Comparison of ENCODE assay signal across 7 cellular contexts in genomic region chr22:40183603-40184002, GRCh38. TPM values are rescaled to one million over a fixed set of nuclear protein-coding genes. Genes with fewer than 3 reads are reported as not detected.
DNase-seq lines count a peak whose midpoint lies in the region; ATAC-seq and TF ChIP-seq lines count a peak whose summit lies in the region.
"Not testable (repeated sequence)": the region's sequence is repeated elsewhere in the genome, so short reads cannot be mapped to it uniquely, and the experiment has no call there.

No MANE protein-coding gene starts in this region.

- not testable (repeated sequence) for TF ChIP-seq CTCF in hepatocyte (IDR thresholded peaks at IDR 0.05; ENCODE audit: poor library complexity); natural killer cell (IDR thresholded peaks at IDR 0.05); spleen (IDR thresholded peaks at IDR 0.05 in 8 of 11, conservative IDR thresholded peaks at IDR 0.05 in 3 of 11)

- peak overlapping the region; percentile 78 for H3K4me3 Mint-ChIP-seq in T-helper 17 cell
- not testable (repeated sequence) for H3K4me3 Mint-ChIP-seq in dendritic cell treated with granulocyte-macrophage colony-stimulating factor and Interleukin-4, amounts not matched to agents 40 ng/mL and 50 ng/mL, for 4 days; natural killer cell

- not testable (repeated sequence) for TF ChIP-seq POLR2A in spleen (IDR thresholded peaks at IDR 0.05)

- H3K4me1 ChIP-seq in GM23248 (ENCODE audit: insufficient read depth) (peaks cover 51% of the 10 kb centered on the region), hepatocyte (ENCODE audit: insufficient read depth) (peaks cover 47% of the 10 kb centered on the region), spleen (peaks cover 24 to 100% (median 69%) of the 10 kb centered on the region in 6 donors)

- H3K79me2 ChIP-seq in GM23248 (ENCODE audit: insufficient read depth) (peaks cover 94% of the 10 kb centered on the region), hepatocyte (peaks cover 97% of the 10 kb centered on the region)

- H2AFZ ChIP-seq in GM23248, hepatocyte: not testable (repeated sequence)

- not testable (repeated sequence) for H3K9me2 ChIP-seq in GM23248 (ENCODE audit: insufficient read depth); hepatocyte (replicated peaks; ENCODE audit: insufficient read depth)

- H3F3A ChIP-seq in GM23248 (ENCODE audit: insufficient read depth): peaks cover 62% of the 10 kb centered on the region

- H3K27me3 ChIP-seq in GM23248 (replicated peaks; ENCODE audit: insufficient read depth); hepatocyte; spleen (replicated peaks in 1 of 7): not testable (repeated sequence)

- H3K9me3 ChIP-seq in GM23248 (ENCODE audit: low read depth); T-helper 17 cell (ENCODE audit: control insufficient read depth, low read length, poor library complexity, severe bottlenecking); hepatocyte (ENCODE audit: low read depth); spleen: not testable (repeated sequence)

- not testable (repeated sequence) for H3K27me3 Mint-ChIP-seq in T-helper 17 cell; dendritic cell treated with granulocyte-macrophage colony-stimulating factor and Interleukin-4, amounts not matched to agents 40 ng/mL and 50 ng/mL, for 4 days; natural killer cell (ENCODE audit: low read depth in 2 of 2)

- not testable (repeated sequence) for H3K36me3 ChIP-seq in GM23248 (ENCODE audit: low read depth); hepatocyte (replicated peaks; ENCODE audit: insufficient read depth, low read depth); spleen

- H3K27ac Mint-ChIP-seq in T-helper 17 cell (peak overlapping the region; percentile 91), natural killer cell (peak overlapping the region; percentile 53 to 88)
- peak overlapping the region; percentile 14 to 81 for H3K27ac Mint-ChIP-seq in activated naive CD4-positive, alpha-beta T cell treated with anti-CD3 and anti-CD28 coated beads, Interleukin-2, amount 50 U/mL, for 72 hours
- peak overlapping the region; percentile 39 for H3K27ac Mint-ChIP-seq in dendritic cell treated with granulocyte-macrophage colony-stimulating factor and Interleukin-4, amounts not matched to agents 40 ng/mL and 50 ng/mL, for 4 days

- not testable (repeated sequence) for ATAC-seq in T-helper 17 cell; activated naive CD4-positive, alpha-beta T cell treated with anti-CD3 and anti-CD28 coated beads, Interleukin-2, amount 50 U/mL, for 72 hours; natural killer cell

- H3K27ac ChIP-seq in GM23248: peak overlapping the region; percentile 92
- peak overlapping the region; percentile 79 for H3K27ac ChIP-seq in hepatocyte
- H3K27ac ChIP-seq in spleen: peak overlapping the region; percentile 36 to 78 (median 68)

- H3K36me3 Mint-ChIP-seq in T-helper 17 cell (ENCODE audit: low read depth); natural killer cell: not testable (repeated sequence)
- H3K36me3 Mint-ChIP-seq in activated naive CD4-positive, alpha-beta T cell treated with anti-CD3 and anti-CD28 coated beads, Interleukin-2, amount 50 U/mL, for 72 hours: peaks cover 9 to 32% of the 10 kb centered on the region in 2 donors
- H3K36me3 Mint-ChIP-seq in dendritic cell treated with granulocyte-macrophage colony-stimulating factor and Interleukin-4, amounts not matched to agents 40 ng/mL and 50 ng/mL, for 4 days (ENCODE audit: low read depth): peaks cover 18% of the 10 kb centered on the region

- peak overlapping the region; percentile 75 for H3K9ac ChIP-seq in GM23248

- peaks cover 50% of the 10 kb centered on the region for H3K4me1 Mint-ChIP-seq in T-helper 17 cell
- H3K4me1 Mint-ChIP-seq in dendritic cell treated with granulocyte-macrophage colony-stimulating factor and Interleukin-4, amounts not matched to agents 40 ng/mL and 50 ng/mL, for 4 days (ENCODE audit: low read depth): peaks cover 63% of the 10 kb centered on the region
- H3K4me1 Mint-ChIP-seq in natural killer cell: peaks cover 61 to 73% of the 10 kb centered on the region in 2 donors

- 14 to 17% methylated on average over 13 of the region's 13 CpGs for WGBS in GM23248 (ENCODE audit: low coverage in 1 of 2, low lambda C conversion rate in 2 of 2, missing lambda C conversion rate in 2 of 2), 2 experiments
- 73% methylated on average over 13 of the region's 13 CpGs for WGBS in hepatocyte (ENCODE audit: low lambda C conversion rate, missing lambda C conversion rate)
- WGBS in spleen, 5 donors: 74 to 90% (median 85%) methylated on average over 13 of the region's 13 CpGs

- intact Hi-C loops in dendritic cell treated with granulocyte-macrophage colony-stimulating factor and Interleukin-4, amounts not matched to agents 40 ng/mL and 50 ng/mL, for 4 days (cut with micrococcal nuclease); natural killer cell (cut with micrococcal nuclease); spleen (cut with DNase I; ENCODE audit: low total_unique reads): not testable (repeated sequence)

- H4K20me1 ChIP-seq in GM23248 (ENCODE audit: insufficient read depth): not testable (repeated sequence)
- peaks cover 63% of the 10 kb centered on the region for H4K20me1 ChIP-seq in hepatocyte (ENCODE audit: insufficient read depth, poor library complexity, severe bottlenecking)

- in situ Hi-C loops in GM23248 (cut with MboI): not testable (repeated sequence)

- H3K4me2 ChIP-seq in GM23248 (ENCODE audit: unreplicated experiment): peak overlapping the region; percentile 77
- peak overlapping the region; percentile 79 for H3K4me2 ChIP-seq in hepatocyte

- H3K4me3 ChIP-seq in GM23248 (peak overlapping the region; percentile 53), spleen (peak overlapping the region in 1 of 8 donors; percentile 39)
- not testable (repeated sequence) for H3K4me3 ChIP-seq in hepatocyte

- not testable (repeated sequence) for DNase-seq in GM23248; T-helper 17 cell; activated naive CD4-positive, alpha-beta T cell treated with anti-CD3 and anti-CD28 coated beads, Interleukin-2, amount 50 U/mL, for 72 hours (ENCODE audit: low spot score in 2 of 2); hepatocyte (ENCODE audit: low spot score); natural killer cell; spleen

- peaks cover 0 to 14% of the 10 kb centered on the region in 2 donors for H3K9me3 Mint-ChIP-seq in activated naive CD4-positive, alpha-beta T cell treated with anti-CD3 and anti-CD28 coated beads, Interleukin-2, amount 50 U/mL, for 72 hours
- H3K9me3 Mint-ChIP-seq in dendritic cell treated with granulocyte-macrophage colony-stimulating factor and Interleukin-4, amounts not matched to agents 40 ng/mL and 50 ng/mL, for 4 days; natural killer cell: not testable (repeated sequence)

RNA-seq across cellular contexts. Expression of gene TNRC6B, which starts 5.9 kb away (rescaled TPM):
- 14.1 and 53.5 TPM in 2 replicates for total RNA-seq in GM23248 (2014; rRNA removed; shearing (Covaris generic))
- polyA plus RNA-seq in GM23248 (2016; fragmentation: Nextera tagmentation; extraction: Ambion mirVana) (21.0 and 21.1 TPM in 2 replicates), hepatocyte (23.7 and 30.8 TPM in 2 replicates), spleen (10 to 100 TPM in 1 of 3 donors, 1 to 10 TPM in 2; 1.2 to 17.7 (median 1.7) TPM)
- total RNA-seq in T-helper 17 cell (100 to 1,000 TPM; 128 to 140 TPM), hepatocyte (25.8 TPM in 2 replicates), natural killer cell (100 to 1,000 TPM; 112 to 141 (median 138) TPM), spleen (100 to 1,000 TPM in 4 of 7 donors, 10 to 100 TPM in 3; 85.1 to 221 (median 103) TPM)
- total RNA-seq in activated naive CD4-positive, alpha-beta T cell treated with anti-CD3 and anti-CD28 coated beads, Interleukin-2, amount 50 U/mL, for 72 hours: 10 to 100 TPM; 57.7 to 63.2 TPM

Comparison
In these comparisons a context has a peak if more than half of its experiments do, and no peak if none do; other contexts are left out.
1. H3K27ac Mint-ChIP-seq: peak in every context shown above with its lines; median percentile 91 in T-helper 17 cell; 70 in natural killer cell; 48 in activated naive CD4-positive, alpha-beta T cell treated with anti-CD3 and anti-CD28 coated beads, Interleukin-2, amount 50 U/mL, for 72 hours; 39 in dendritic cell treated with granulocyte-macrophage colony-stimulating factor and Interleukin-4, amounts not matched to agents 40 ng/mL and 50 ng/mL, for 4 days.